Comparison of ENCODE assay signal across 22 cellular contexts in the genomic region with DNA sequence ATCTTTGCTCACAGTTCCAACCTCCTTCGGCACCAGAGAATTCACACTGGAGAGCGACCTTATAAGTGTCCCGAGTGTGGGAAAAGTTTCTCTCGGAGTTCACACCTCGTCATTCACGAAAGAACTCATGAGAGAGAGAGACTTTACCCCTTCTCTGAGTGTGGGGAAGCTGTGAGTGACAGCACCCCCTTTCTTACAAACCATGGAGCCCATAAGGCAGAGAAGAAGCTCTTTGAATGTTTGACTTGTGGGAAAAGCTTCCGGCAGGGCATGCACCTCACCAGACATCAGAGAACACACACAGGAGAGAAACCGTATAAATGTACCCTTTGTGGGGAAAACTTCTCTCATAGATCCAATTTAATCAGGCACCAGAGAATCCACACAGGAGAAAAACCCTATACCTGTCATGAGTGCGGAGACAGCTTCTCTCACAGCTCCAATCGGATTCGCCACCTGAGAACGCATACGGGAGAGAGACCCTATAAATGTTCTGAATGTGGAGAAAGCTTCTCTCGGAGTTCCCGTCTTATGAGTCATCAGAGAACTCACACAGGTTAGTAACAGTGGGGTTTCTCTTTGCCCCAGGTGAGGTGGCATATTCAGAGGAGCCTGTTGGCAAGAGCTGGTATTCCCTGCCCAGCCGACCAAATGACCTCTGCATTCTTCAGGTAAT. TPM values are rescaled to one million over a fixed set of nuclear protein-coding genes. Genes with fewer than 3 reads are reported as not detected.
DNase-seq lines count a peak whose midpoint lies in the region; ATAC-seq, FAIRE-seq and TF ChIP-seq lines count a peak whose summit lies in the region.
"Had no signal": no experiment of that assay in that cellular context is flagged by ENCODE, and none has a peak within 500 bp of the region (broad histone marks: within the 10 kb centered on the region; RNA-seq: fewer than 3 reads in every experiment).

No MANE protein-coding gene starts in this region.

- H3K27me3 Mint-ChIP-seq in Calu3 (ENCODE audit: unreplicated experiment), result no peaks in the 10 kb centered on the region

- H3K36me3 ChIP-seq in duodenal mucosa (ENCODE audit: control insufficient read depth in 1 of 2, insufficient read depth in 2 of 2, low read length in 2 of 2) (peaks cover 72 to 81% of the 10 kb centered on the region in 2 donors), mucosa of stomach (ENCODE audit: control insufficient read depth, insufficient read depth, low read length) (peaks cover 34% of the 10 kb centered on the region), trophoblast cell (ENCODE audit: control insufficient read depth in 1 of 2, insufficient read depth in 2 of 2, low read length in 2 of 2) (peaks cover 58 to 60% of the 10 kb centered on the region in 2 experiments)

- no peak overlapping the region for H3K18ac ChIP-seq in trophoblast cell (ENCODE audit: low read length)

- H3K23ac ChIP-seq in trophoblast cell (ENCODE audit: low read length), result no peak overlapping the region

- TF ChIP-seq EP300 in A549 (IDR thresholded peaks at IDR 0.05), result no peak

- no peaks in the 10 kb centered on the region for H3K4me1 Mint-ChIP-seq in Calu3 (ENCODE audit: low read depth, unreplicated experiment)

- peak in 1 of 2 experiments; percentile 37 for DNase-seq in A549 (ENCODE audit: low read depth in 1 of 2, low spot score in 1 of 2)
- no peak for DNase-seq in Calu3
- DNase-seq in left ventricle myocardium superior, result no peak
- DNase-seq in trophoblast cell, result no peak
- no peak for DNase-seq in SIG-M5 treated with dmso at 0.1 percent for 504 hours (lab: John Stamatoyannopoulos, UW; ENCODE audit: unreplicated experiment)
- DNase-seq: COR-L47; EL; H7; IMR-90; Kasumi-1; MM.1S; NCI-H1105; NCI-H1694; NCI-H69; NK-92 treated with Interleukin-12 subunit alpha and Interleukin-12 subunit beta, amount 100 ng/mL, for 24 hours; SIG-M5 had no signal

- TF ChIP-seq CTCF in A549 (IDR thresholded peaks at IDR 0.05) (no peak), Calu3 (IDR thresholded peaks at IDR 0.05; ENCODE audit: unreplicated experiment) (no peak)

- no peak overlapping the region for H4K12ac ChIP-seq in trophoblast cell (ENCODE audit: low read depth, low read length)

- H4K91ac ChIP-seq in trophoblast cell (ENCODE audit: low read depth, low read length), result no peak overlapping the region

- H3K9ac ChIP-seq in duodenal mucosa (ENCODE audit: low read depth in 1 of 2, low read length in 2 of 2) (no peak overlapping the region), mucosa of stomach (ENCODE audit: low read length) (no peak overlapping the region), trophoblast cell (ENCODE audit: low read length) (no peak overlapping the region)

- no peak overlapping the region for H2BK12ac ChIP-seq in trophoblast cell (ENCODE audit: low read length)

- CTCF ChIA-PET in A549 (lab: Yijun Ruan, JAX), result no interaction called here
- CTCF ChIA-PET in Calu3 (lab: Charles Lee), result no interaction called here

- no peak for TF ChIP-seq RAD21 in A549 (conservative IDR thresholded peaks at IDR 0.05 in 1 of 2, IDR thresholded peaks at IDR 0.05 in 1 of 2)

- H3K4ac ChIP-seq in trophoblast cell (ENCODE audit: low read depth, low read length), result no peak overlapping the region

- H3K4me2 ChIP-seq in A549, result no peak overlapping the region
- no peak overlapping the region for H3K4me2 ChIP-seq in trophoblast cell (ENCODE audit: low read length)

- no TSS peak for BruUV-seq in Calu3 (replicated peaks; lab: Mats Ljungman, UMichigan)

- intact Hi-C loops in Calu3 (cut with micrococcal nuclease; ENCODE audit: unreplicated experiment) (loop anchor here (10.0 kb wide), 1 partner anchor 215 kb away; the partner anchor contains the start of gene CLUAP1), left ventricle myocardium superior (cut with micrococcal nuclease) (no loop called here)

- H3K27ac ChIP-seq in A549 (no peak overlapping the region), duodenal mucosa (ENCODE audit: low read depth, low read length) (no peak overlapping the region), trophoblast cell (ENCODE audit: low read depth, low read length) (no peak overlapping the region)
- H3K27ac ChIP-seq: C4-2B had no signal

- ATAC-seq in A549 (no peak), left ventricle myocardium superior (no peak), GM21737 (IDR thresholded peaks at IDR 0.05; ENCODE audit: unreplicated experiment) (no peak)

- H3K79me2 ChIP-seq in trophoblast cell (ENCODE audit: control insufficient read depth, insufficient read depth, low read length, poor library complexity), result no peaks in the 10 kb centered on the region

- H4K8ac ChIP-seq in trophoblast cell (ENCODE audit: low read depth, low read length), result no peak overlapping the region

- POLR2A ChIA-PET in A549 (lab: Yijun Ruan, JAX), result no interaction called here

- no peaks in the 10 kb centered on the region for H3K79me1 ChIP-seq in trophoblast cell (ENCODE audit: low read length)

- H3K9me3 ChIP-seq in A549 (peaks cover 98% of the 10 kb centered on the region), duodenal mucosa (ENCODE audit: control insufficient read depth in 1 of 2, low read length in 2 of 2) (peaks cover 72 to 85% of the 10 kb centered on the region in 2 donors), mucosa of stomach (ENCODE audit: control insufficient read depth, low read length) (peaks cover 35% of the 10 kb centered on the region), trophoblast cell (ENCODE audit: insufficient read depth, low read depth, low read length) (peaks cover 44% of the 10 kb centered on the region)

- FAIRE-seq in A549 (lab: Jason Lieb, UNC), result no peak
- FAIRE-seq: A204.1 had no signal

- peaks cover 10% of the 10 kb centered on the region for H3K9me3 Mint-ChIP-seq in Calu3 (ENCODE audit: low read depth, unreplicated experiment)

- no peak overlapping the region for H2BK120ac ChIP-seq in trophoblast cell (ENCODE audit: insufficient read depth, low read length, poor library complexity)

- no peaks in the 10 kb centered on the region for H3K27me3 ChIP-seq in duodenal mucosa (ENCODE audit: control insufficient read depth in 1 of 2, insufficient read depth in 2 of 2, low read length in 2 of 2)
- H3K27me3 ChIP-seq in mucosa of stomach (ENCODE audit: control insufficient read depth, insufficient read depth, low read length), result no peaks in the 10 kb centered on the region
- no peaks in the 10 kb centered on the region for H3K27me3 ChIP-seq in trophoblast cell (ENCODE audit: insufficient read depth, low read length)

- H3K4me1 ChIP-seq in A549, result no peaks in the 10 kb centered on the region
- H3K4me1 ChIP-seq in duodenal mucosa (ENCODE audit: control insufficient read depth in 1 of 2, insufficient read depth in 2 of 2, low read length in 2 of 2), result peaks cover 0 to 2% of the 10 kb centered on the region in 2 donors
- no peaks in the 10 kb centered on the region for H3K4me1 ChIP-seq in mucosa of stomach (ENCODE audit: control insufficient read depth, insufficient read depth, low read length)
- peaks cover under 1 to 2% of the 10 kb centered on the region in 2 experiments for H3K4me1 ChIP-seq in trophoblast cell (ENCODE audit: control insufficient read depth in 1 of 2, insufficient read depth in 2 of 2, low read length in 2 of 2)

- H3K36me3 Mint-ChIP-seq in Calu3 (ENCODE audit: insufficient read depth, unreplicated experiment), result peaks cover 88% of the 10 kb centered on the region

- TF ChIP-seq POLR2A in A549 (IDR thresholded peaks at IDR 0.05; ENCODE audit: low read length), result no peak

- H3K4me3 ChIP-seq in A549 (no peak overlapping the region), duodenal mucosa (ENCODE audit: low read depth in 1 of 2, low read length in 2 of 2) (peak overlapping the region; percentile 30 to 53), mucosa of stomach (ENCODE audit: low read length) (peak overlapping the region; percentile 9), trophoblast cell (ENCODE audit: low read depth, low read length) (no peak overlapping the region)

- WGBS in A549 (ENCODE audit: missing lambda C conversion rate), result 97% methylated on average over 16 of the region's 16 CpGs
- no CpG with 5 or more reads among the region's 16 CpGs for WGBS in trophoblast cell (ENCODE audit: extremely low coverage, insufficient coverage, insufficient read length)

- no peak overlapping the region for H3K27ac Mint-ChIP-seq in Calu3 (ENCODE audit: unreplicated experiment)

- no peak overlapping the region for H2AFZ ChIP-seq in trophoblast cell (ENCODE audit: insufficient read depth, low read length, poor library complexity)

- H3K4me3 Mint-ChIP-seq in Calu3 (ENCODE audit: low read depth, unreplicated experiment), result peak overlapping the region; percentile 12

- no peak overlapping the region for H2BK5ac ChIP-seq in trophoblast cell (ENCODE audit: low read depth, low read length, poor library complexity)

- H3K14ac ChIP-seq in trophoblast cell (ENCODE audit: low read length), result no peak overlapping the region

- no peak overlapping the region for H2AK5ac ChIP-seq in trophoblast cell (ENCODE audit: low read length)

RNA-seq across cellular contexts. Expression of gene ZNF263, which starts 6.8 kb away (rescaled TPM):
- polyA plus RNA-seq in A549 (2011; rRNA removed) (20.9 and 38.4 TPM in 2 replicates), A549 (2017; fragmentation: RNase III; extraction: RNeasy Plus Mini Kit Qiagen cat#74134 plus additional on column Dnase treatment) (24.3 to 24.8 TPM (median 24.4 TPM) in 3 replicates)
- polyA plus RNA-seq in A549 (2012; cell fraction: cytosol; rRNA removed), result 15.2 and 20.5 TPM in 2 replicates
- 24.9 and 36.3 TPM in 2 replicates for polyA plus RNA-seq in A549 (2012; cell fraction: nucleus; rRNA removed)
- 31.1 and 34.1 TPM in 2 replicates for polyA minus RNA-seq in A549 (2011; rRNA and poly(A)+ RNA removed)
- total RNA-seq in Calu3 (2022) (46.9 and 51.2 TPM in 2 replicates), left ventricle myocardium superior (7.8 TPM)
- polyA plus RNA-seq in trophoblast cell (2013), result 13.5 and 13.9 TPM in 2 replicates

RNA-seq across cellular contexts. Expression of gene TIGD7, which starts 15.1 kb away (rescaled TPM):
- polyA plus RNA-seq in A549 (2011; rRNA removed) (3.0 and 4.3 TPM in 2 replicates), A549 (2017; fragmentation: RNase III; extraction: RNeasy Plus Mini Kit Qiagen cat#74134 plus additional on column Dnase treatment) (1.8 to 2.1 TPM (median 1.9 TPM) in 3 replicates)
- 0.57 and 0.92 TPM in 2 replicates for polyA plus RNA-seq in A549 (2012; cell fraction: cytosol; rRNA removed)
- 0.64 and 0.93 TPM in 2 replicates for polyA plus RNA-seq in A549 (2012; cell fraction: nucleus; rRNA removed)
- polyA minus RNA-seq in A549 (2011; rRNA and poly(A)+ RNA removed), result 1.9 and 3.2 TPM in 2 replicates
- total RNA-seq in Calu3 (2022) (9.3 and 10.3 TPM in 2 replicates), left ventricle myocardium superior (7.6 TPM)
- 1.8 and 2.1 TPM in 2 replicates for polyA plus RNA-seq in trophoblast cell (2013)
- total RNA-seq: HT-29 had no signal

RNA-seq across cellular contexts. Expression of gene ZNF75A, which starts 15.2 kb away (rescaled TPM):
- polyA plus RNA-seq in A549 (2011; rRNA removed) (27.3 and 28.8 TPM in 2 replicates), A549 (2017; fragmentation: RNase III; extraction: RNeasy Plus Mini Kit Qiagen cat#74134 plus additional on column Dnase treatment) (16.6 to 19.2 TPM (median 18.5 TPM) in 3 replicates)
- polyA plus RNA-seq in A549 (2012; cell fraction: cytosol; rRNA removed), result 7.3 and 7.5 TPM in 2 replicates
- 10.5 and 13.5 TPM in 2 replicates for polyA plus RNA-seq in A549 (2012; cell fraction: nucleus; rRNA removed)
- polyA minus RNA-seq in A549 (2011; rRNA and poly(A)+ RNA removed), result 11.9 and 13.8 TPM in 2 replicates
- total RNA-seq in Calu3 (2022) (46.8 and 50.5 TPM in 2 replicates), left ventricle myocardium superior (21.1 TPM)
- 17.4 and 17.5 TPM in 2 replicates for polyA plus RNA-seq in trophoblast cell (2013)

RNA-seq across cellular contexts. Expression of gene MEFV, which starts 33.7 kb away (rescaled TPM):
- polyA plus RNA-seq in A549 (2011; rRNA removed) (0.04 TPM in 1 of 2 replicates, not detected in the other), A549 (2017; fragmentation: RNase III; extraction: RNeasy Plus Mini Kit Qiagen cat#74134 plus additional on column Dnase treatment) (not detected in 3 replicates)
- not detected in 2 replicates for polyA plus RNA-seq in A549 (2012; cell fraction: cytosol; rRNA removed)
- polyA plus RNA-seq in A549 (2012; cell fraction: nucleus; rRNA removed), result not detected in 2 replicates
- polyA minus RNA-seq in A549 (2011; rRNA and poly(A)+ RNA removed), result not detected in 2 replicates
- total RNA-seq in Calu3 (2022) (not detected in 2 replicates), left ventricle myocardium superior (0.62 TPM)
- 0.04 TPM in 1 of 2 replicates, not detected in the other for polyA plus RNA-seq in trophoblast cell (2013)
- total RNA-seq: IMR-90 had no signal
- polyA plus RNA-seq: IMR-90 had no signal

RNA-seq across cellular contexts. Expression of gene ZNF200, which starts 55.2 kb away (rescaled TPM):
- 7.4 and 7.5 TPM in 2 replicates for polyA plus RNA-seq in A549 (2011; rRNA removed)
- polyA plus RNA-seq in A549 (2012; cell fraction: cytosol; rRNA removed), result 2.7 and 3.4 TPM in 2 replicates
- polyA plus RNA-seq in A549 (2012; cell fraction: nucleus; rRNA removed), result 3.5 and 4.2 TPM in 2 replicates
- polyA plus RNA-seq in A549 (2017; fragmentation: RNase III; extraction: RNeasy Plus Mini Kit Qiagen cat#74134 plus additional on column Dnase treatment), result 6.5 to 6.9 TPM (median 6.7 TPM) in 3 replicates
- polyA minus RNA-seq in A549 (2011; rRNA and poly(A)+ RNA removed), result 7.5 and 8.6 TPM in 2 replicates
- 12.7 and 14.6 TPM in 2 replicates for total RNA-seq in Calu3 (2022)
- total RNA-seq in left ventricle myocardium superior, result 5.7 TPM
- 3.4 and 3.8 TPM in 2 replicates for polyA plus RNA-seq in trophoblast cell (2013)

Comparison
In these comparisons a context has a peak if more than half of its experiments do, and no peak if none do; other contexts are left out.
1. H3K4me3 ChIP-seq: peak in duodenal mucosa (2 of 2) and mucosa of stomach (single experiment); none in A549 (single experiment) and trophoblast cell (single experiment).